Comparison of ENCODE assay signal across 20 cellular contexts in genomic region chr11:14022251-14022650, GRCh38. TPM values are rescaled to one million over a fixed set of nuclear protein-coding genes. Genes with fewer than 3 reads are reported as not detected.
"Had no signal": no experiment of that assay in that cellular context is flagged by ENCODE, and none has a peak within 500 bp of the region (broad histone marks: within the 10 kb centered on the region; RNA-seq: fewer than 3 reads in every experiment).

No MANE protein-coding gene starts in this region.

- H3K27me3 ChIP-seq: adrenal gland, MG63 had no signal

- H3K36me3 ChIP-seq: adrenal gland, MG63 had no signal

- ATAC-seq: activated CD4-positive, CD25-positive, alpha-beta regulatory T cell treated with anti-CD3 and anti-CD28 coated beads, Interleukin-2, amount 50 U/mL, for 24 hours; activated CD8-positive, alpha-beta T cell treated with anti-CD3 and anti-CD28 coated beads, Interleukin-2, amount 10 ng/mL, durations not matched to agents 7 days and 5 days had no signal

- DNase-seq: activated CD4-positive, alpha-beta T cell treated with anti-CD3 and anti-CD28 coated beads for 4 hours; activated CD4-positive, alpha-beta T cell treated with anti-CD3 and anti-CD28 coated beads, Interleukin-2, amount 50 U/mL, for 4 hours; activated CD8-positive, alpha-beta memory T cell treated with anti-CD3 and anti-CD28 coated beads, Interleukin-2, amount 50 U/mL, for 48 hours; activated CD8-positive, alpha-beta T cell treated with anti-CD3 and anti-CD28 coated beads, Interleukin-2, amount 10 ng/mL, durations not matched to agents 7 days and 5 days; activated naive CD4-positive, alpha-beta T cell treated with anti-CD3 and anti-CD28 coated beads, Interleukin-2, amount 50 U/mL, for 16 hours; activated naive CD8-positive, alpha-beta T cell treated with anti-CD3 and anti-CD28 coated beads, Interleukin-2, amount 10 ng/mL, durations not matched to agents 7 days and 5 days; activated T-cell treated with anti-CD3 and anti-CD28 coated beads, Interleukin-2, amount 50 U/mL, for 1 hour; adrenal gland; KG1; MG63; MV-4-11; NCI-H1092 treated with DMSO at 0.1 percent for 48 hours; NCI-H1417 treated with DMSO at 0.1 percent for 48 hours; NCI-H187; NCI-H2171; NCI-H524; SHP77 treated with DMSO at 0.1 percent for 48 hours had no signal

- H3K4me1 ChIP-seq: adrenal gland had no signal

- H3K9me3 ChIP-seq: adrenal gland, MG63 had no signal

- H3K4me3 ChIP-seq: adrenal gland, MG63 had no signal

- H3K27ac ChIP-seq: adrenal gland had no signal

RNA-seq across cellular contexts. Expression of gene SPON1, which starts 59.7 kb away (rescaled TPM):
- total RNA-seq: LHCN-M2, SK-MEL-5 had no signal
